Comparison of ENCODE assay signal across 8 cellular contexts in genomic region chr3:122975924-122976293, GRCh38. TPM values are rescaled to one million over a fixed set of nuclear protein-coding genes. Genes with fewer than 3 reads are reported as not detected.
DNase-seq lines count a peak whose midpoint lies in the region; ATAC-seq, FAIRE-seq and TF ChIP-seq lines count a peak whose summit lies in the region.

No MANE protein-coding gene starts in this region.

- H3K4me1 ChIP-seq in HEK293 (ENCODE audit: control insufficient read depth, insufficient read depth, low read length) (peaks cover 10% of the 10 kb centered on the region), mesendoderm (ENCODE audit: control insufficient read depth, low read depth, low read length) (peaks cover 28% of the 10 kb centered on the region)

- no peak overlapping the region for H4K8ac ChIP-seq in mesendoderm (ENCODE audit: low read depth, low read length)

- peak overlapping the region; percentile 8 for H3K9ac ChIP-seq in mesendoderm (ENCODE audit: low read length)

- POLR2A ChIA-PET in HEK293 (lab: Yijun Ruan, JAX) = no interaction called here

- H3K18ac ChIP-seq in mesendoderm (ENCODE audit: low read length) = no peak overlapping the region

- H3K56ac ChIP-seq in mesendoderm (ENCODE audit: low read length) = peak overlapping the region; percentile 61

- no peaks in the 10 kb centered on the region for H3K79me2 ChIP-seq in mesendoderm (ENCODE audit: control insufficient read depth, insufficient read depth, low read length)

- ATAC-seq in GM18511 (IDR thresholded peaks at IDR 0.05; ENCODE audit: unreplicated experiment) = peak; percentile 66

- no peak for TF ChIP-seq CTCF in HEK293 (tag by site-specific recombination; IDR thresholded peaks at IDR 0.05)

- no peak for FAIRE-seq in RCC 7860 (lab: Jason Lieb, UNC)

- H2BK5ac ChIP-seq in mesendoderm (ENCODE audit: low read length) = peak overlapping the region; percentile 79

- H3K23ac ChIP-seq in mesendoderm (ENCODE audit: low read length) = no peak overlapping the region

- H3K4me3 ChIP-seq in HEK293 (ENCODE audit: low read depth, low read length) (no peak overlapping the region), mesendoderm (ENCODE audit: low read length) (no peak overlapping the region)

- H3K36me3 ChIP-seq in HEK293 (ENCODE audit: control insufficient read depth in 2 of 2, insufficient read depth in 1 of 2, low read length in 2 of 2) = no peaks in the 10 kb centered on the region
- no peaks in the 10 kb centered on the region for H3K36me3 ChIP-seq in mesendoderm (ENCODE audit: control insufficient read depth, insufficient read depth, low read length)

- H2AK5ac ChIP-seq in mesendoderm (ENCODE audit: low read length) = peak overlapping the region; percentile 8

- no peaks in the 10 kb centered on the region for H3K9me3 ChIP-seq in HEK293 (ENCODE audit: control insufficient read depth, insufficient read depth, low read depth, low read length)

- no peak overlapping the region for H4K5ac ChIP-seq in mesendoderm (ENCODE audit: low read length)

- H2BK120ac ChIP-seq in mesendoderm (ENCODE audit: low read depth, low read length) = no peak overlapping the region

- CTCF ChIA-PET in HEK293 (lab: Yijun Ruan, JAX) = interaction anchor here (0.6 to 0.7 kb wide), 4 partner anchors 32 to 271 kb away, joined by 3 read pairs; no protein-coding TSS in a partner anchor

- H3K79me1 ChIP-seq in mesendoderm (ENCODE audit: low read length) = no peaks in the 10 kb centered on the region

- no CpG with 5 or more reads among the region's 4 CpGs for WGBS in mesendoderm (ENCODE audit: extremely low coverage, insufficient coverage, low lambda C conversion rate)

- DNase-seq in RCC 7860 (ENCODE audit: low spot score) (peak; percentile 38), mesendoderm (no peak), dermis blood vessel endothelial cell (no peak), NCI-H1694 treated with DMSO at 0.1 percent for 48 hours (lab: John Stamatoyannopoulos, UW) (no peak), NCI-H510A treated with DMSO at 0.1 percent for 48 hours (lab: John Stamatoyannopoulos, UW) (no peak)
- no peak for DNase-seq in stimulated activated CD4-positive, alpha-beta T cell treated with anti-CD3 and anti-CD28 coated beads, Interleukin-4, amount 100 ng/mL, for 4 hours

- no peaks in the 10 kb centered on the region for H3K27me3 ChIP-seq in mesendoderm (ENCODE audit: insufficient read depth, low read length, poor library complexity)

- peak overlapping the region; percentile 6 for H3K4me2 ChIP-seq in mesendoderm (ENCODE audit: low read length)

- H3K27ac ChIP-seq in HEK293 (ENCODE audit: extremely low read depth, low read depth, low read length) (no peak overlapping the region; the same call in 1 of the 2 replicates), mesendoderm (ENCODE audit: low read depth, low read length) (peak overlapping the region; percentile 75)

- H2BK15ac ChIP-seq in mesendoderm (replicated peaks; ENCODE audit: low read depth) = no peak overlapping the region

- H3K4ac ChIP-seq in mesendoderm (ENCODE audit: low read depth, low read length) = no peak overlapping the region

TF ChIP-seq in HEK293, 187 proteins besides CTCF, POLR2A, EP300 and RAD21:
- TF ChIP-seq ZNF211 (tag by site-specific recombination; IDR thresholded peaks at IDR 0.05; ENCODE audit: low read depth) = no peak
- no peak for TF ChIP-seq RBAK (tag by site-specific recombination; IDR thresholded peaks at IDR 0.05)
- peak; percentile 25; the same call in 1 of the 2 replicates for TF ChIP-seq ZBTB20 (tag by site-specific recombination; IDR thresholded peaks at IDR 0.05)
- TF ChIP-seq ZSCAN18 (tag by site-specific recombination; IDR thresholded peaks at IDR 0.05) = no peak
- TF ChIP-seq ZNF777 (tag by site-specific recombination; IDR thresholded peaks at IDR 0.05; ENCODE audit: borderline replicate concordance) = no peak
- TF ChIP-seq ZNF549 (tag by site-specific recombination; IDR thresholded peaks at IDR 0.05) = no peak

RNA-seq across cellular contexts. Expression of gene SEMA5B, which starts 51.7 kb away (rescaled TPM):
- 2.2 TPM for polyA plus RNA-seq in mesendoderm (2013, experiment 1 of 2)
- 1.9 TPM for polyA plus RNA-seq in mesendoderm (2013, experiment 2 of 2)
- 0.05 TPM in 1 of 2 replicates, not detected in the other for total RNA-seq in dermis blood vessel endothelial cell
